In genomic region chr2:241498115-241499070, GRCh38 we compare ENCODE assay signal across 25 cellular contexts. TPM values are rescaled to one million over a fixed set of nuclear protein-coding genes. Genes with fewer than 3 reads are reported as not detected.
A peak's percentile ranks its signal among the peaks of the same experiment; 100 is the strongest.
DNase-seq lines count a peak whose midpoint lies in the region; ATAC-seq and TF ChIP-seq lines count a peak whose summit lies in the region.
"Had no signal": no experiment of that assay in that cellular context is flagged by ENCODE, and none has a peak within 500 bp of the region (broad histone marks: within the 10 kb centered on the region; RNA-seq: fewer than 3 reads in every experiment).

No MANE protein-coding gene starts in this region.

- no peaks in the 10 kb centered on the region for H3K4me1 Mint-ChIP-seq in activated T-cell treated with anti-CD3 and anti-CD28 coated beads, Interleukin-2, amount 50 U/mL, for 24 hours (ENCODE audit: low read depth)
- H3K4me1 Mint-ChIP-seq in activated T-cell treated with anti-CD3 and anti-CD28 coated beads, Interleukin-2, amount 50 U/mL, for 4 hours (ENCODE audit: low read depth) = no peaks in the 10 kb centered on the region
- H3K4me1 Mint-ChIP-seq in progenitor cell of endocrine pancreas (ENCODE audit: low read depth) = no peaks in the 10 kb centered on the region
- H3K4me1 Mint-ChIP-seq: CD4-positive, alpha-beta memory T cell had no signal

- no peak overlapping the region for H3K4me3 Mint-ChIP-seq in activated T-cell treated with anti-CD3 and anti-CD28 coated beads, Interleukin-2, amount 50 U/mL, for 24 hours
- no peak overlapping the region for H3K4me3 Mint-ChIP-seq in activated T-cell treated with anti-CD3 and anti-CD28 coated beads, Interleukin-2, amount 50 U/mL, for 4 hours
- H3K4me3 Mint-ChIP-seq in progenitor cell of endocrine pancreas (ENCODE audit: low read depth) = no peak overlapping the region
- H3K4me3 Mint-ChIP-seq: CD4-positive, alpha-beta memory T cell had no signal

- dilution Hi-C loops in mammary epithelial cell (cut with HindIII; ENCODE audit: low sequenced_read_pairs) = no loop called here

- BruUV-seq in mammary epithelial cell (replicated peaks; lab: Mats Ljungman, UMichigan) = TSS peak; percentile 19

- H3K9me3 Mint-ChIP-seq in activated T-cell treated with anti-CD3 and anti-CD28 coated beads, Interleukin-2, amount 50 U/mL, for 24 hours = no peaks in the 10 kb centered on the region
- H3K9me3 Mint-ChIP-seq in activated T-cell treated with anti-CD3 and anti-CD28 coated beads, Interleukin-2, amount 50 U/mL, for 4 hours = no peaks in the 10 kb centered on the region
- no peaks in the 10 kb centered on the region for H3K9me3 Mint-ChIP-seq in progenitor cell of endocrine pancreas (ENCODE audit: low read depth)
- H3K9me3 Mint-ChIP-seq: CD4-positive, alpha-beta memory T cell had no signal

- no peak overlapping the region for H3K4me2 ChIP-seq in mammary epithelial cell (ENCODE audit: insufficient read depth, low read depth, low read length)
- H3K4me2 ChIP-seq: BLaER1 treated with 17β-estradiol and CSF1 and Interleukin-3, amounts not matched to agents 10 nM and 100 nM; KMS-11 had no signal

- H3K79me2 ChIP-seq in mammary epithelial cell (ENCODE audit: insufficient read depth, low read length) = peaks cover 25% of the 10 kb centered on the region

- DNase-seq in activated T-cell treated with anti-CD3 and anti-CD28 coated beads, Interleukin-2, amount 50 U/mL, for 24 hours = no peak
- DNase-seq in activated T-cell treated with anti-CD3 and anti-CD28 coated beads, Interleukin-2, amount 50 U/mL, for 4 hours = no peak
- DNase-seq in H7 (peak; percentile 48), mammary epithelial cell (no peak), progenitor cell of endocrine pancreas (ENCODE audit: low spot score, unreplicated experiment) (no peak), GDM1 (lab: John Stamatoyannopoulos, UW) (no peak), NOMO-1 treated with dmso at 0.1 percent for 144 hours (lab: John Stamatoyannopoulos, UW; ENCODE audit: unreplicated experiment) (no peak), mucosa of descending colon (no peak)
- DNase-seq: 8988T; Caco-2; CD4-positive, alpha-beta memory T cell; DMS153; GF-D8; HCEC 1CT; NCI-H1105; NCI-H146; NCI-H2029 treated with DMSO at 0.1 percent for 48 hours; NCI-H226; NCI-H774; NK-92 treated with Interleukin-12 subunit alpha and Interleukin-12 subunit beta, amount 100 ng/mL, for 24 hours; Peyer's patch; SJCRH30 had no signal

- peaks cover 76% of the 10 kb centered on the region for H3K36me3 Mint-ChIP-seq in activated T-cell treated with anti-CD3 and anti-CD28 coated beads, Interleukin-2, amount 50 U/mL, for 24 hours (ENCODE audit: low read depth)
- peaks cover 6% of the 10 kb centered on the region for H3K36me3 Mint-ChIP-seq in activated T-cell treated with anti-CD3 and anti-CD28 coated beads, Interleukin-2, amount 50 U/mL, for 4 hours (ENCODE audit: insufficient read depth)
- peaks cover 3% of the 10 kb centered on the region for H3K36me3 Mint-ChIP-seq in progenitor cell of endocrine pancreas (ENCODE audit: insufficient read depth)

- no peak overlapping the region for H3K9ac ChIP-seq in mammary epithelial cell (ENCODE audit: insufficient read depth, low read length)
- H3K9ac ChIP-seq: BLaER1 treated with 17β-estradiol and CSF1 and Interleukin-3, amounts not matched to agents 10 nM and 100 nM; KMS-11 had no signal

- in situ Hi-C loops in mammary epithelial cell (cut with MboI; ENCODE audit: low sequenced_read_pairs in 2 of 2) = no loop called here

- intact Hi-C loops in mammary epithelial cell (cut with micrococcal nuclease) (no loop called here), mucosa of descending colon (cut with DNase I, micrococcal nuclease) (no loop called here)

- no peak overlapping the region for H3K4me3 ChIP-seq in H7 (ENCODE audit: insufficient read depth, low read depth, low read length)
- H3K4me3 ChIP-seq in mammary epithelial cell (replicated peaks in 1 of 3; ENCODE audit: insufficient read depth in 1 of 3, low read depth in 2 of 3, low read length in 3 of 3) = no peak overlapping the region
- no peak overlapping the region for H3K4me3 ChIP-seq in mucosa of descending colon
- H3K4me3 ChIP-seq: BLaER1 treated with 17β-estradiol and CSF1 and Interleukin-3, amounts not matched to agents 10 nM and 100 nM; Peyer's patch; SJCRH30 had no signal

- H3K27me3 ChIP-seq in H7 (ENCODE audit: control insufficient read depth, insufficient read depth, low read length) (no peaks in the 10 kb centered on the region), mammary epithelial cell (ENCODE audit: insufficient read depth, low read length) (no peaks in the 10 kb centered on the region)
- H3K27me3 ChIP-seq: BLaER1 treated with 17β-estradiol and CSF1 and Interleukin-3, amounts not matched to agents 10 nM and 100 nM; Peyer's patch; SJCRH30 had no signal

- ATAC-seq in activated T-cell treated with anti-CD3 and anti-CD28 coated beads, Interleukin-2, amount 50 U/mL, for 4 hours = no peak
- no peak for ATAC-seq in mucosa of descending colon

- no peaks in the 10 kb centered on the region for H4K20me1 ChIP-seq in mammary epithelial cell (ENCODE audit: insufficient read depth, low read length)

- H3K4me1 ChIP-seq in mammary epithelial cell (ENCODE audit: insufficient read depth, low read length) (no peaks in the 10 kb centered on the region), mucosa of descending colon (ENCODE audit: low read depth) (peaks cover 24% of the 10 kb centered on the region)
- H3K4me1 ChIP-seq: BLaER1 treated with 17β-estradiol and CSF1 and Interleukin-3, amounts not matched to agents 10 nM and 100 nM; Caco-2; SJCRH30 had no signal

- H3K27ac Mint-ChIP-seq in activated T-cell treated with anti-CD3 and anti-CD28 coated beads, Interleukin-2, amount 50 U/mL, for 24 hours = peak overlapping the region; percentile 29
- H3K27ac Mint-ChIP-seq in progenitor cell of endocrine pancreas = peak overlapping the region; percentile 77
- H3K27ac Mint-ChIP-seq: CD4-positive, alpha-beta memory T cell had no signal

- TF ChIP-seq CTCF in mammary epithelial cell (conservative IDR thresholded peaks at IDR 0.05 in 1 of 2, IDR thresholded peaks at IDR 0.05 in 1 of 2; ENCODE audit: extremely low read depth in 1 of 2, insufficient read depth in 1 of 2, low read depth in 1 of 2, low read length in 2 of 2) = no peak
- no peak for TF ChIP-seq CTCF in progenitor cell of endocrine pancreas (IDR thresholded peaks at IDR 0.05; ENCODE audit: unreplicated experiment)
- no peak for TF ChIP-seq CTCF in mucosa of descending colon (IDR thresholded peaks at IDR 0.05)

- H3K36me3 ChIP-seq in H7 (replicated peaks; ENCODE audit: control insufficient read depth, insufficient read depth, low read length) = peaks cover 26% of the 10 kb centered on the region
- H3K36me3 ChIP-seq in mammary epithelial cell (ENCODE audit: insufficient read depth, low read length) = peaks cover 9% of the 10 kb centered on the region
- no peaks in the 10 kb centered on the region for H3K36me3 ChIP-seq in mucosa of descending colon (ENCODE audit: low read depth)

- no peak overlapping the region for H3K27ac ChIP-seq in mammary epithelial cell (ENCODE audit: insufficient read depth, low read depth, low read length)
- H3K27ac ChIP-seq: BLaER1 treated with 17β-estradiol and CSF1 and Interleukin-3, amounts not matched to agents 10 nM and 100 nM; HL-60; KMS-11; SJCRH30 had no signal

- CTCF ChIA-PET in mammary epithelial cell (lab: Charles Lee; ENCODE audit: low non-redundant PET) = interaction anchor here (0.7 kb wide), 1 partner anchor 100 kb away, joined by 4 read pairs; no protein-coding TSS in a partner anchor

- H3K27me3 Mint-ChIP-seq in activated T-cell treated with anti-CD3 and anti-CD28 coated beads, Interleukin-2, amount 50 U/mL, for 24 hours = no peaks in the 10 kb centered on the region
- no peaks in the 10 kb centered on the region for H3K27me3 Mint-ChIP-seq in activated T-cell treated with anti-CD3 and anti-CD28 coated beads, Interleukin-2, amount 50 U/mL, for 4 hours (ENCODE audit: low read depth)
- H3K27me3 Mint-ChIP-seq in progenitor cell of endocrine pancreas = no peaks in the 10 kb centered on the region
- H3K27me3 Mint-ChIP-seq: CD4-positive, alpha-beta memory T cell had no signal

- H2AFZ ChIP-seq in mammary epithelial cell (ENCODE audit: low read depth, low read length) = no peak overlapping the region

- 94% methylated on average over 27 of the region's 36 CpGs for WGBS in mammary epithelial cell (ENCODE audit: low coverage, missing lambda C conversion rate)

- H3K9me3 ChIP-seq in mammary epithelial cell (replicated peaks; ENCODE audit: insufficient read depth, low read length) = no peaks in the 10 kb centered on the region
- H3K9me3 ChIP-seq in mucosa of descending colon = no peaks in the 10 kb centered on the region
- H3K9me3 ChIP-seq: BLaER1 treated with 17β-estradiol and CSF1 and Interleukin-3, amounts not matched to agents 10 nM and 100 nM; Caco-2; Peyer's patch; SJCRH30 had no signal

RNA-seq across cellular contexts. Expression of gene STK25, which starts 10.0 kb away (rescaled TPM):
- total RNA-seq in activated T-cell treated with anti-CD3 and anti-CD28 coated beads, Interleukin-2, amount 50 U/mL, for 4 hours = 100 to 1,000 TPM in 2 of 3 donors, 10 to 100 TPM in 1; 97.1 to 104 (median 100) TPM
- total RNA-seq in H7 (2014; rRNA removed; shearing (Covaris generic)) = 353 and 443 TPM in 2 replicates
- 100 to 1,000 TPM; 142 to 188 TPM for total RNA-seq in mammary epithelial cell
- polyA plus RNA-seq in mammary epithelial cell = 240 TPM
- 552 TPM for polyA minus RNA-seq in mammary epithelial cell
- total RNA-seq in progenitor cell of endocrine pancreas = 217 and 226 TPM in 2 replicates
- 100 to 1,000 TPM in 2 of 3 donors, 10 to 100 TPM in 1; 89.8 to 137 (median 129) TPM for total RNA-seq in mucosa of descending colon
